Comparison of ENCODE assay signal across 11 cellular contexts in the genomic region with DNA sequence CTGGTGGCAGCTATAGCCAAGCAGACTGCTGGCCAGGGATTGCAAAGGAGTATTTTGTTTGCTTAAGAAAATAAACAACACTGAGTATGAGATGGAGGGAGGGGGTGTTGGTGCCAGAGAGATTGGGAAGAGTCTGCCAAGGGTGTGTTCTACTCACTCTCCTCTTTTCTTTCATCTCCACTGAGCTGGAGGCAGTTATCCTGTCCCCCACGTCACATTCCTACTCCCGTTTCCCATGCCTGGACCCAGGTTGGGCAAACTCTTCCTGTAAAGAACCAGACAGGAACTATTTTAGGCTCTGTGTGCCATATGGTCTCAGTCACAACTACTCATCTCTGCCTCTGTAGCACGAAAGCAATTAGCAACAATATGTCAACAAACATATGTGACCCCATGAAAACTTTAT. TPM values are rescaled to one million over a fixed set of nuclear protein-coding genes. Genes with fewer than 3 reads are reported as not detected.
DNase-seq lines count a peak whose midpoint lies in the region; ATAC-seq, FAIRE-seq and TF ChIP-seq lines count a peak whose summit lies in the region.
"Had no signal": no experiment of that assay in that cellular context is flagged by ENCODE, and none has a peak within 500 bp of the region (broad histone marks: within the 10 kb centered on the region; RNA-seq: fewer than 3 reads in every experiment).

No MANE protein-coding gene starts in this region.

- peak; percentile 91 for DNase-seq in DMS53 (lab: John Stamatoyannopoulos, UW)
- DNase-seq in NCI-H146 treated with DMSO at 0.1 percent for 48 hours (lab: John Stamatoyannopoulos, UW; ENCODE audit: unreplicated experiment) = peak; percentile 87
- peak; percentile 91 for DNase-seq in bronchial epithelial cell (ENCODE audit: low read depth)
- no peak for DNase-seq in omental fat pad (ENCODE audit: low spot score)
- DNase-seq in activated gamma-delta T cell treated with Interleukin-2 at 50 U/mL for 16 hours = no peak
- DNase-seq in OCI-M2 (lab: John Stamatoyannopoulos, UW; ENCODE audit: unreplicated experiment) = no peak
- DNase-seq: Peyer's patch, sigmoid colon had no signal

- TF ChIP-seq CTCF in bronchial epithelial cell (IDR thresholded peaks at IDR 0.05; ENCODE audit: insufficient read depth, low read length, severe bottlenecking) (no peak), omental fat pad (IDR thresholded peaks at IDR 0.05) (no peak)

- H3K36me3 ChIP-seq in bronchial epithelial cell (ENCODE audit: control insufficient read depth, insufficient read depth, low read length) = no peaks in the 10 kb centered on the region
- H3K36me3 ChIP-seq: Peyer's patch, sigmoid colon had no signal

- H3K4me3 ChIP-seq in bronchial epithelial cell (ENCODE audit: low read depth, low read length) = no peak overlapping the region
- H3K4me3 ChIP-seq: Peyer's patch, sigmoid colon had no signal

- peak; percentile 25 for ATAC-seq in omental fat pad (ENCODE audit: low FRiP score)
- no peak for ATAC-seq in GM18861 (IDR thresholded peaks at IDR 0.05; ENCODE audit: unreplicated experiment)
- ATAC-seq: stimulated activated memory B cell treated with anti-CD40 and anti-IgM and Interleukin-4, amounts not matched to agents 10 μg/mL and 1 μg/mL and 100 μg/mL, for 72 hours had no signal

- FAIRE-seq in bronchial epithelial cell (lab: Jason Lieb, UNC) = no peak
- FAIRE-seq: colon had no signal

- no peaks in the 10 kb centered on the region for H3K27me3 ChIP-seq in bronchial epithelial cell (ENCODE audit: control insufficient read depth, insufficient read depth, low read length)
- H3K27me3 ChIP-seq: Peyer's patch, sigmoid colon had no signal

RNA-seq across cellular contexts. Expression of a gene that starts 1.4 kb away (rescaled TPM):
- total RNA-seq in bronchial epithelial cell (0.13 and 0.26 TPM in 2 replicates), omental fat pad (10 to 100 TPM in 1 of 4 donors, 1 to 10 TPM in 1, not detected in 2; 5.1 to 65.1 TPM)
- total RNA-seq: Peyer's patch, sigmoid colon had no signal

RNA-seq across cellular contexts. Expression of a gene that starts 25.9 kb away (rescaled TPM):
- total RNA-seq in bronchial epithelial cell (0.38 TPM in 1 of 2 replicates, not detected in the other), omental fat pad (10 to 100 TPM in 1 of 4 donors, 1 to 10 TPM in 3; 3.2 to 23.2 (median 9.0) TPM)

RNA-seq across cellular contexts. Expression of a gene that starts 30.4 kb away (rescaled TPM):
- 0.53 TPM in 1 of 2 replicates, not detected in the other for total RNA-seq in bronchial epithelial cell
- 1 to 10 TPM in 2 of 4 donors, under 1 TPM in 1, not detected in 1; 0.82 to 8.6 (median 8.2) TPM for total RNA-seq in omental fat pad
- total RNA-seq: Peyer's patch, sigmoid colon had no signal

RNA-seq across cellular contexts. Expression of a gene that starts 50.4 kb away (rescaled TPM):
- total RNA-seq in bronchial epithelial cell (under 0.01 and 0.51 TPM in 2 replicates), omental fat pad (under 1 TPM in 2 of 4 donors, not detected in 2; 0.24 to 0.44 TPM)

Comparison
In these comparisons a context has a peak if more than half of its experiments do, and no peak if none do; other contexts are left out.
1. DNase-seq: peak in DMS53 (single experiment), NCI-H146 treated with DMSO at 0.1 percent for 48 hours (single experiment) and bronchial epithelial cell (single experiment); none in omental fat pad (single experiment), activated gamma-delta T cell treated with Interleukin-2 at 50 U/mL for 16 hours (single experiment) and OCI-M2 (single experiment).